ENCODE assay signal across 28 cellular contexts in the genomic region with DNA sequence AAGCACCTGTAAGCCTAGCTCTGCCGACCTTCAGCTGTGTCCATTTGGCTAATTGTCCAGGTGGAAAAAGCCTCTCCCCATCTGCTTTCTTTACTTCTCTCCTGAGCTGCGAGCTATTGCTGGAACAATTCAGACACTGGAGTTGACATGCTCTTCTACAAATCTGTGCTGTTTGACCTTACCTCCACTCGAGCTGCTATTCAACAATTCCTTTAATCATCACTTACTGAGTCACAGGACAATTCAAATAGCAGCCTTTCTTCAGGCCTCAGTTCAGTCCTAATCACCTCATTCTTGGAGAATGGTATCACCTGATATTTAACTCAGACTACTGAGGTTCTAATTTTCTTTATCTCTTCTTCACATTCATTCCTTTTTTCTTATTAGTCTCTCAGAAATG.
DNase-seq lines count a peak whose midpoint lies in the region; ATAC-seq and TF ChIP-seq lines count a peak whose summit lies in the region.
"Had no signal": no experiment of that assay in that cellular context is flagged by ENCODE, and none has a peak within 500 bp of the region (broad histone marks: within the 10 kb centered on the region; RNA-seq: fewer than 3 reads in every experiment).

No MANE protein-coding gene starts in this region.

- H3K27me3 Mint-ChIP-seq in chondrocyte (ENCODE audit: low read depth) (no peaks in the 10 kb centered on the region), mesothelial cell of epicardium (ENCODE audit: low read depth) (no peaks in the 10 kb centered on the region)
- H3K27me3 Mint-ChIP-seq: activated naive CD8-positive, alpha-beta T cell treated with anti-CD3 and anti-CD28 coated beads, Interleukin-2, amount 10 ng/mL, durations not matched to agents 7 days and 5 days; stimulated activated naive CD8-positive, alpha-beta T cell treated with anti-CD3 and anti-CD28 coated beads, Interleukin-15, Interleukin-2, amounts not matched to agents 100 ng/mL and 50 ng/mL, for 24 hours had no signal

- H3K9me3 Mint-ChIP-seq in chondrocyte (ENCODE audit: low read depth) (no peaks in the 10 kb centered on the region), mesothelial cell of epicardium (peaks cover 11% of the 10 kb centered on the region)
- H3K9me3 Mint-ChIP-seq: activated naive CD8-positive, alpha-beta T cell treated with anti-CD3 and anti-CD28 coated beads, Interleukin-2, amount 10 ng/mL, durations not matched to agents 7 days and 5 days had no signal

- DNase-seq in NCI-H748 (lab: John Stamatoyannopoulos, UW; ENCODE audit: unreplicated experiment) (peak; percentile 15), NCI-H748 treated with DMSO at 0.1 percent for 48 hours (lab: John Stamatoyannopoulos, UW) (no peak), NCI-H69 (lab: John Stamatoyannopoulos, UW) (peak; percentile 56), chondrocyte (ENCODE audit: low spot score) (no peak), mesothelial cell of epicardium (ENCODE audit: low spot score in 2 of 2, unreplicated experiment in 2 of 2) (no peak), DMS114 treated with DMSO at 0.1 percent for 48 hours (lab: John Stamatoyannopoulos, UW; ENCODE audit: unreplicated experiment) (no peak), COLO829 (ENCODE audit: low spot score) (no peak)
- DNase-seq: 8988T; activated CD4-positive, alpha-beta T cell treated with anti-CD3 and anti-CD28 coated beads for 4 hours; activated effector memory CD4-positive, alpha-beta T cell treated with Interleukin-2 at 50 U/mL for 16 hours; activated naive CD8-positive, alpha-beta T cell treated with anti-CD3 and anti-CD28 coated beads, Interleukin-2, amount 10 ng/mL, durations not matched to agents 7 days and 5 days; activated T-cell treated with anti-CD3 and anti-CD28 coated beads for 4 hours; Calu3; gastrocnemius medialis; GM23248; hippocampal formation; NCI-H1092 treated with DMSO at 0.1 percent for 48 hours; NCI-H187 treated with DMSO at 0.1 percent for 48 hours; NCI-H2171; NCI-H524; right lobe of liver; SIG-M5; stimulated activated CD8-positive, alpha-beta memory T cell treated with anti-CD3 and anti-CD28 coated beads, Interleukin-4, amount 100 ng/mL, for 48 hours; T-helper 9 cell; uterus had no signal

- TF ChIP-seq CTCF in chondrocyte (IDR thresholded peaks at IDR 0.05) (no peak), mesothelial cell of epicardium (IDR thresholded peaks at IDR 0.05; ENCODE audit: unreplicated experiment) (no peak)

- no peak for ATAC-seq in GM21825 (IDR thresholded peaks at IDR 0.05; ENCODE audit: unreplicated experiment)
- ATAC-seq: gastrocnemius medialis, K562, right lobe of liver had no signal

- H3K27ac Mint-ChIP-seq in chondrocyte (ENCODE audit: unreplicated experiment) (peak overlapping the region; percentile 8), mesothelial cell of epicardium (peak overlapping the region; percentile 31)
- H3K27ac Mint-ChIP-seq: activated naive CD8-positive, alpha-beta T cell treated with anti-CD3 and anti-CD28 coated beads, Interleukin-2, amount 10 ng/mL, durations not matched to agents 7 days and 5 days; stimulated activated naive CD8-positive, alpha-beta T cell treated with anti-CD3 and anti-CD28 coated beads, Interleukin-15, Interleukin-2, amounts not matched to agents 100 ng/mL and 50 ng/mL, for 24 hours had no signal

- H3K4me3 Mint-ChIP-seq in chondrocyte (ENCODE audit: unreplicated experiment) (no peak overlapping the region), mesothelial cell of epicardium (no peak overlapping the region)
- H3K4me3 Mint-ChIP-seq: activated naive CD8-positive, alpha-beta T cell treated with anti-CD3 and anti-CD28 coated beads, Interleukin-2, amount 10 ng/mL, durations not matched to agents 7 days and 5 days; stimulated activated naive CD8-positive, alpha-beta T cell treated with anti-CD3 and anti-CD28 coated beads, Interleukin-15, Interleukin-2, amounts not matched to agents 100 ng/mL and 50 ng/mL, for 24 hours had no signal

- H3K36me3 Mint-ChIP-seq in chondrocyte (ENCODE audit: low read depth), result no peaks in the 10 kb centered on the region
- H3K36me3 Mint-ChIP-seq in mesothelial cell of epicardium, result peaks cover 7% of the 10 kb centered on the region
- H3K36me3 Mint-ChIP-seq: activated naive CD8-positive, alpha-beta T cell treated with anti-CD3 and anti-CD28 coated beads, Interleukin-2, amount 10 ng/mL, durations not matched to agents 7 days and 5 days had no signal

- H3K4me1 Mint-ChIP-seq in chondrocyte (ENCODE audit: low read depth) (peaks cover 34% of the 10 kb centered on the region), mesothelial cell of epicardium (peaks cover 52% of the 10 kb centered on the region)
- H3K4me1 Mint-ChIP-seq: activated naive CD8-positive, alpha-beta T cell treated with anti-CD3 and anti-CD28 coated beads, Interleukin-2, amount 10 ng/mL, durations not matched to agents 7 days and 5 days had no signal

Comparison
In these comparisons a context has a peak if more than half of its experiments do, and no peak if none do; other contexts are left out.
1. DNase-seq: peak in NCI-H748 (single experiment) and NCI-H69 (single experiment); none in NCI-H748 treated with DMSO at 0.1 percent for 48 hours (single experiment), chondrocyte (single experiment), mesothelial cell of epicardium (0 of 2), DMS114 treated with DMSO at 0.1 percent for 48 hours (single experiment) and COLO829 (single experiment).